Comparison of ENCODE assay signal across 11 cellular contexts in genomic region chr10:116627386-116627933, GRCh38. TPM values are rescaled to one million over a fixed set of nuclear protein-coding genes. Genes with fewer than 3 reads are reported as not detected.
DNase-seq lines count a peak whose midpoint lies in the region; ATAC-seq and TF ChIP-seq lines count a peak whose summit lies in the region.
"Had no signal": no experiment of that assay in that cellular context is flagged by ENCODE, and none has a peak within 500 bp of the region (broad histone marks: within the 10 kb centered on the region; RNA-seq: fewer than 3 reads in every experiment).

No MANE protein-coding gene starts in this region.

- H3K4me1 Mint-ChIP-seq in progenitor cell of endocrine pancreas (ENCODE audit: low read depth), result no peaks in the 10 kb centered on the region
- H3K4me1 Mint-ChIP-seq in activated T-cell treated with anti-CD3 and anti-CD28 coated beads, Interleukin-2, amount 50 U/mL, for 72 hours (ENCODE audit: low read depth), result no peaks in the 10 kb centered on the region
- H3K4me1 Mint-ChIP-seq: central memory CD8-positive, alpha-beta T cell; T-cell had no signal

- H3K36me3 Mint-ChIP-seq in progenitor cell of endocrine pancreas (ENCODE audit: insufficient read depth), result no peaks in the 10 kb centered on the region
- no peaks in the 10 kb centered on the region for H3K36me3 Mint-ChIP-seq in activated T-cell treated with anti-CD3 and anti-CD28 coated beads, Interleukin-2, amount 50 U/mL, for 72 hours (ENCODE audit: insufficient read depth in 2 of 2)
- H3K36me3 Mint-ChIP-seq: T-cell had no signal

- WGBS in heart right ventricle, 2 donors, result 2 to 3% methylated on average over 49 of the region's 49 CpGs
- 0 to 16% methylated on average over 2 to 7 of the region's 49 CpGs for WGBS in esophagus squamous epithelium, 2 donors

- H3K36me3 ChIP-seq in RWPE2 (ENCODE audit: low read depth), result no peaks in the 10 kb centered on the region
- no peaks in the 10 kb centered on the region for H3K36me3 ChIP-seq in heart right ventricle
- no peaks in the 10 kb centered on the region for H3K36me3 ChIP-seq in esophagus squamous epithelium

- DNase-seq in DMS114 treated with DMSO at 0.1 percent for 48 hours (lab: John Stamatoyannopoulos, UW; ENCODE audit: unreplicated experiment) (peak; percentile 42), RWPE2 (ENCODE audit: low spot score) (no peak), heart right ventricle (no peak), progenitor cell of endocrine pancreas (ENCODE audit: low spot score, unreplicated experiment) (peak; percentile 45), esophagus squamous epithelium (lab: John Stamatoyannopoulos, UW) (no peak)
- DNase-seq in activated T-cell treated with anti-CD3 and anti-CD28 coated beads, Interleukin-2, amount 50 U/mL, for 72 hours, result no peak
- DNase-seq: T-cell had no signal

- TF ChIP-seq CTCF in RWPE2 (IDR thresholded peaks at IDR 0.05; ENCODE audit: poor library complexity, severe bottlenecking) (peak; percentile 76), heart right ventricle (IDR thresholded peaks at IDR 0.05) (peak in 7 of 9 donors; percentile 33 to 60 (median 46)), progenitor cell of endocrine pancreas (IDR thresholded peaks at IDR 0.05; ENCODE audit: unreplicated experiment) (peak; percentile 74), esophagus squamous epithelium (IDR thresholded peaks at IDR 0.05) (peak in 2 of 6 experiments; percentile 3 to 21)

- intact Hi-C loops in heart right ventricle (cut with DNase I), result no loop called here
- intact Hi-C loops in esophagus squamous epithelium (cut with DNase I), result no loop called here

- H3K4me3 ChIP-seq in RWPE2 (ENCODE audit: severe bottlenecking) (peak overlapping the region; percentile 18), heart right ventricle (peak overlapping the region in 5 of 10 donors; percentile 18 to 44 (median 26)), esophagus squamous epithelium (peak overlapping the region in 2 of 4 donors; percentile 15 to 29)

- H3K9me3 Mint-ChIP-seq in progenitor cell of endocrine pancreas (ENCODE audit: low read depth), result no peaks in the 10 kb centered on the region
- no peaks in the 10 kb centered on the region for H3K9me3 Mint-ChIP-seq in activated T-cell treated with anti-CD3 and anti-CD28 coated beads, Interleukin-2, amount 50 U/mL, for 72 hours
- H3K9me3 Mint-ChIP-seq: T-cell had no signal

- TF ChIP-seq POLR2A in esophagus squamous epithelium (IDR thresholded peaks at IDR 0.05), result no peak

- H3K27me3 ChIP-seq in RWPE2 (ENCODE audit: insufficient read depth, poor library complexity, severe bottlenecking), result peaks cover 13% of the 10 kb centered on the region
- H3K27me3 ChIP-seq in heart right ventricle, result peaks cover 0 to 51% (median 40%) of the 10 kb centered on the region in 7 donors
- peaks cover 0 to 50% (median 2%) of the 10 kb centered on the region in 4 donors for H3K27me3 ChIP-seq in esophagus squamous epithelium

- H3K4me1 ChIP-seq in RWPE2 (ENCODE audit: insufficient read depth, poor library complexity, severe bottlenecking) (no peaks in the 10 kb centered on the region), heart right ventricle (peaks cover 0 to 6% (median 0%) of the 10 kb centered on the region in 9 donors), esophagus squamous epithelium (peaks cover 0 to 10% (median 3%) of the 10 kb centered on the region in 3 donors)

- ATAC-seq in RWPE2 (ENCODE audit: low read depth), result peak; percentile 80
- peak in 7 of 8 donors; percentile 39 to 76 (median 58) for ATAC-seq in heart right ventricle
- no peak for ATAC-seq in activated T-cell treated with anti-CD3 and anti-CD28 coated beads, Interleukin-2, amount 50 U/mL, for 72 hours (replicated peaks in 1 of 2)
- no peak for ATAC-seq in GM21737 (IDR thresholded peaks at IDR 0.05; ENCODE audit: unreplicated experiment)
- ATAC-seq in HG03039 (IDR thresholded peaks at IDR 0.05; ENCODE audit: unreplicated experiment), result no peak

- H3K27ac Mint-ChIP-seq in progenitor cell of endocrine pancreas, result no peak overlapping the region
- H3K27ac Mint-ChIP-seq in activated T-cell treated with anti-CD3 and anti-CD28 coated beads, Interleukin-2, amount 50 U/mL, for 72 hours, result no peak overlapping the region
- H3K27ac Mint-ChIP-seq: T-cell had no signal

- peaks cover 34% of the 10 kb centered on the region for H3K27me3 Mint-ChIP-seq in progenitor cell of endocrine pancreas
- H3K27me3 Mint-ChIP-seq in activated T-cell treated with anti-CD3 and anti-CD28 coated beads, Interleukin-2, amount 50 U/mL, for 72 hours (ENCODE audit: low read depth), result peaks cover 42% of the 10 kb centered on the region

- peak overlapping the region; percentile 37 for H3K4me3 Mint-ChIP-seq in progenitor cell of endocrine pancreas (ENCODE audit: low read depth)
- no peak overlapping the region for H3K4me3 Mint-ChIP-seq in activated T-cell treated with anti-CD3 and anti-CD28 coated beads, Interleukin-2, amount 50 U/mL, for 72 hours
- H3K4me3 Mint-ChIP-seq: central memory CD8-positive, alpha-beta T cell; T-cell had no signal

- H3K9me3 ChIP-seq in RWPE2 (ENCODE audit: severe bottlenecking) (no peaks in the 10 kb centered on the region), heart right ventricle (no peaks in the 10 kb centered on the region), esophagus squamous epithelium (no peaks in the 10 kb centered on the region)

- H3K27ac ChIP-seq in RWPE2 (ENCODE audit: poor library complexity, severe bottlenecking) (no peak overlapping the region), heart right ventricle (no peak overlapping the region), esophagus squamous epithelium (no peak overlapping the region)
- H3K27ac ChIP-seq: skin epidermis had no signal

RNA-seq across cellular contexts. Expression of gene PNLIPRP2, which starts 6.7 kb away (rescaled TPM):
- not detected for total RNA-seq in heart right ventricle
- polyA plus RNA-seq in heart right ventricle, result under 1 TPM in 1 of 2 donors, not detected in 1; 0.20 TPM
- not detected in 2 replicates for total RNA-seq in progenitor cell of endocrine pancreas
- not detected for total RNA-seq in activated T-cell treated with anti-CD3 and anti-CD28 coated beads, Interleukin-2, amount 50 U/mL, for 72 hours
- total RNA-seq in esophagus squamous epithelium, result not detected

RNA-seq across cellular contexts. Expression of gene PNLIPRP1, which starts 36.7 kb away (rescaled TPM):
- total RNA-seq in heart right ventricle (1 to 10 TPM in 1 of 10 donors, under 1 TPM in 6, not detected in 3; 0.31 to 1.2 (median 0.69) TPM), progenitor cell of endocrine pancreas (not detected in 2 replicates), esophagus squamous epithelium (not detected)
- under 1 TPM in 1 of 2 donors, not detected in 1; 0.16 TPM for polyA plus RNA-seq in heart right ventricle
- not detected for total RNA-seq in activated T-cell treated with anti-CD3 and anti-CD28 coated beads, Interleukin-2, amount 50 U/mL, for 72 hours

Comparison
In these comparisons a context has a peak if more than half of its experiments do, and no peak if none do; other contexts are left out.
1. DNase-seq: peak in DMS114 treated with DMSO at 0.1 percent for 48 hours (single experiment) and progenitor cell of endocrine pancreas (single experiment); none in RWPE2 (single experiment), heart right ventricle (0 of 2), activated T-cell treated with anti-CD3 and anti-CD28 coated beads, Interleukin-2, amount 50 U/mL, for 72 hours (0 of 2) and esophagus squamous epithelium (single experiment).
2. ATAC-seq: peak in RWPE2 (single experiment) and heart right ventricle (7 of 8); none in activated T-cell treated with anti-CD3 and anti-CD28 coated beads, Interleukin-2, amount 50 U/mL, for 72 hours (0 of 2), GM21737 (single experiment) and HG03039 (single experiment).